In genomic region chr2:134716716-134717585, GRCh38 we compare ENCODE assay signal across 15 cellular contexts. TPM values are rescaled to one million over a fixed set of nuclear protein-coding genes. Genes with fewer than 3 reads are reported as not detected.
A peak's percentile ranks its signal among the peaks of the same experiment; 100 is the strongest.
DNase-seq lines count a peak whose midpoint lies in the region; ATAC-seq and TF ChIP-seq lines count a peak whose summit lies in the region.
"Had no signal": no experiment of that assay in that cellular context is flagged by ENCODE, and none has a peak within 500 bp of the region (broad histone marks: within the 10 kb centered on the region; RNA-seq: fewer than 3 reads in every experiment).

No MANE protein-coding gene starts in this region.

- peaks cover 52 to 64% of the 10 kb centered on the region in 2 donors for H3K27me3 Mint-ChIP-seq in T-cell
- peaks cover 87% of the 10 kb centered on the region for H3K27me3 Mint-ChIP-seq in stimulated activated naive CD8-positive, alpha-beta T cell treated with anti-CD3 and anti-CD28 coated beads, Interleukin-15, amount 100 ng/mL, for 72 hours

- intact Hi-C loops in Right ventricle myocardium superior (cut with DNase I), result no loop called here

- no peak overlapping the region for H3K27ac ChIP-seq in cardiac muscle cell
- H3K27ac ChIP-seq in iPS-18a (ENCODE audit: low read length), result no peak overlapping the region
- H3K27ac ChIP-seq: WERI-Rb-1 had no signal

- H3K9ac ChIP-seq in iPS-18a (ENCODE audit: low read length), result no peak overlapping the region

- peaks cover 22 to 42% (median 31%) of the 10 kb centered on the region in 3 donors for H3K4me1 Mint-ChIP-seq in T-cell
- H3K4me1 Mint-ChIP-seq in stimulated activated naive CD8-positive, alpha-beta T cell treated with anti-CD3 and anti-CD28 coated beads, Interleukin-15, amount 100 ng/mL, for 72 hours, result peaks cover 57% of the 10 kb centered on the region

- no peaks in the 10 kb centered on the region for H3K9me3 ChIP-seq in cardiac muscle cell (ENCODE audit: low read depth)
- no peaks in the 10 kb centered on the region for H3K9me3 ChIP-seq in iPS-18a (ENCODE audit: control insufficient read depth, low read depth, low read length)

- H3K36me3 ChIP-seq in cardiac muscle cell (no peaks in the 10 kb centered on the region), iPS-18a (ENCODE audit: control insufficient read depth, low read depth, low read length) (no peaks in the 10 kb centered on the region)
- H3K36me3 ChIP-seq: WERI-Rb-1 had no signal

- ATAC-seq in Right ventricle myocardium superior (ENCODE audit: poor library complexity) (no peak), T-cell (replicated peaks in 1 of 4) (no peak)
- no peak for ATAC-seq in stimulated activated naive CD8-positive, alpha-beta T cell treated with anti-CD3 and anti-CD28 coated beads, Interleukin-15, amount 100 ng/mL, for 72 hours
- ATAC-seq: HCT116 had no signal

- peak overlapping the region; percentile 72 to 83 (median 74) for H3K4me3 Mint-ChIP-seq in T-cell
- H3K4me3 Mint-ChIP-seq in stimulated activated naive CD8-positive, alpha-beta T cell treated with anti-CD3 and anti-CD28 coated beads, Interleukin-15, amount 100 ng/mL, for 72 hours, result peak overlapping the region; percentile 33 to 75

- DNase-seq in cardiac muscle cell (ENCODE audit: low read depth in 1 of 2, low spot score in 1 of 2) (no peak), Right ventricle myocardium superior (no peak), T-cell (no peak), NCI-H82 treated with DMSO at 0.1 percent for 48 hours (lab: John Stamatoyannopoulos, UW; ENCODE audit: unreplicated experiment) (no peak)
- DNase-seq in stimulated activated naive CD8-positive, alpha-beta T cell treated with anti-CD3 and anti-CD28 coated beads, Interleukin-15, amount 100 ng/mL, for 72 hours, result no peak
- DNase-seq in activated effector memory CD4-positive, alpha-beta T cell treated with anti-CD3 and anti-CD28 coated beads, Interleukin-2, amount 50 U/mL, for 16 hours, result no peak
- DNase-seq in effector CD4-positive, alpha-beta T cell, result no peak
- DNase-seq: effector CD8-positive, alpha-beta T cell; KG1; midbrain; NCI-H2107; WERI-Rb-1 had no signal

- no peak for TF ChIP-seq CTCF in cardiac muscle cell (IDR thresholded peaks at IDR 0.05; ENCODE audit: low read depth, low read length)

- H3K27ac Mint-ChIP-seq in T-cell, result no peak overlapping the region
- H3K27ac Mint-ChIP-seq in stimulated activated naive CD8-positive, alpha-beta T cell treated with anti-CD3 and anti-CD28 coated beads, Interleukin-15, amount 100 ng/mL, for 72 hours, result no peak overlapping the region

- POLR2A ChIA-PET in T-cell (lab: Charles Lee), result no interaction called here

- H3K4me3 ChIP-seq in cardiac muscle cell, result peak overlapping the region; percentile 80
- H3K4me3 ChIP-seq in iPS-18a (ENCODE audit: low read length), result peak overlapping the region; percentile 57

- peaks cover 74% of the 10 kb centered on the region for H3K27me3 ChIP-seq in cardiac muscle cell
- peaks cover 66% of the 10 kb centered on the region for H3K27me3 ChIP-seq in iPS-18a (ENCODE audit: control insufficient read depth, insufficient read depth, low read length)

- peaks cover 11% of the 10 kb centered on the region for H3K4me1 ChIP-seq in cardiac muscle cell (ENCODE audit: low read depth)
- H3K4me1 ChIP-seq in iPS-18a (ENCODE audit: control insufficient read depth, low read depth, low read length), result peaks cover 14% of the 10 kb centered on the region

- no peaks in the 10 kb centered on the region for H3K9me3 Mint-ChIP-seq in T-cell
- H3K9me3 Mint-ChIP-seq in stimulated activated naive CD8-positive, alpha-beta T cell treated with anti-CD3 and anti-CD28 coated beads, Interleukin-15, amount 100 ng/mL, for 72 hours, result no peaks in the 10 kb centered on the region

- no peaks in the 10 kb centered on the region for H3K36me3 Mint-ChIP-seq in T-cell

- CTCF ChIA-PET in T-cell (lab: Charles Lee), result interaction anchor here in 1 of 2 donors (1.0 kb wide), 1 partner anchor 13 kb away, joined by 3 read pairs; no protein-coding TSS in a partner anchor

RNA-seq across cellular contexts. Expression of gene TMEM163, which starts 1.8 kb away (rescaled TPM):
- total RNA-seq in cardiac muscle cell, result 30.3 and 45.8 TPM in 2 replicates
- polyA plus RNA-seq in cardiac muscle cell, result 58.1 and 75.9 TPM in 2 replicates
- 0.38 TPM for total RNA-seq in Right ventricle myocardium superior
- under 1 TPM; 0.18 to 0.73 (median 0.35) TPM for total RNA-seq in T-cell
- polyA plus RNA-seq: CD14-positive monocyte had no signal

Comparison
In these comparisons a context has a peak if more than half of its experiments do, and no peak if none do; other contexts are left out.
1. RNA of gene TMEM163, which starts 1.8 kb away (total RNA-seq): 30.3 to 45.8 TPM in cardiac muscle cell; 0.38 TPM in Right ventricle myocardium superior (single experiment) and 0.18 to 0.73 TPM in T-cell; every median in the first group is over 10 times any median in the second.